17 cellular contexts compared by ENCODE assay signal in genomic region chr5:145921211-145921610, GRCh38. TPM values are rescaled to one million over a fixed set of nuclear protein-coding genes. Genes with fewer than 3 reads are reported as not detected.
DNase-seq lines count a peak whose midpoint lies in the region; ATAC-seq and TF ChIP-seq lines count a peak whose summit lies in the region.
"Had no signal": no experiment of that assay in that cellular context is flagged by ENCODE, and none has a peak within 500 bp of the region (broad histone marks: within the 10 kb centered on the region; RNA-seq: fewer than 3 reads in every experiment).

No MANE protein-coding gene starts in this region.

- H3K4me1 Mint-ChIP-seq in type B pancreatic cell (ENCODE audit: unreplicated experiment), result peaks cover 16% of the 10 kb centered on the region
- peaks cover 5% of the 10 kb centered on the region for H3K4me1 Mint-ChIP-seq in activated CD4-positive, alpha-beta T cell treated with anti-CD3 and anti-CD28 coated beads for 36 hours
- H3K4me1 Mint-ChIP-seq: CD8-positive, alpha-beta memory T cell had no signal

- H3K27ac Mint-ChIP-seq in type B pancreatic cell, result no peak overlapping the region
- no peak overlapping the region for H3K27ac Mint-ChIP-seq in activated CD4-positive, alpha-beta T cell treated with anti-CD3 and anti-CD28 coated beads for 36 hours
- H3K27ac Mint-ChIP-seq: CD8-positive, alpha-beta memory T cell had no signal

- no peaks in the 10 kb centered on the region for H3K27me3 Mint-ChIP-seq in type B pancreatic cell
- peaks cover 2% of the 10 kb centered on the region for H3K27me3 Mint-ChIP-seq in activated CD4-positive, alpha-beta T cell treated with anti-CD3 and anti-CD28 coated beads for 36 hours
- H3K27me3 Mint-ChIP-seq: CD8-positive, alpha-beta memory T cell had no signal

- POLR2A ChIA-PET in activated CD4-positive, alpha-beta T cell treated with anti-CD3 and anti-CD28 coated beads for 36 hours (lab: Charles Lee), result no interaction called here

- no peaks in the 10 kb centered on the region for H3K36me3 Mint-ChIP-seq in type B pancreatic cell
- H3K36me3 Mint-ChIP-seq in activated CD4-positive, alpha-beta T cell treated with anti-CD3 and anti-CD28 coated beads for 36 hours (ENCODE audit: low read depth), result no peaks in the 10 kb centered on the region
- H3K36me3 Mint-ChIP-seq: CD8-positive, alpha-beta memory T cell had no signal

- CTCF ChIA-PET in activated CD4-positive, alpha-beta T cell treated with anti-CD3 and anti-CD28 coated beads for 36 hours (lab: Charles Lee), result no interaction called here

- no peaks in the 10 kb centered on the region for H3K9me3 Mint-ChIP-seq in type B pancreatic cell
- H3K9me3 Mint-ChIP-seq in activated CD4-positive, alpha-beta T cell treated with anti-CD3 and anti-CD28 coated beads for 36 hours (ENCODE audit: low read depth), result no peaks in the 10 kb centered on the region
- H3K9me3 Mint-ChIP-seq: CD8-positive, alpha-beta memory T cell had no signal

- intact Hi-C loops in activated CD4-positive, alpha-beta T cell treated with anti-CD3 and anti-CD28 coated beads for 36 hours (cut with DNase I, micrococcal nuclease), result no loop called here

- H3K4me3 Mint-ChIP-seq in type B pancreatic cell, result no peak overlapping the region
- H3K4me3 Mint-ChIP-seq in activated CD4-positive, alpha-beta T cell treated with anti-CD3 and anti-CD28 coated beads for 36 hours, result no peak overlapping the region
- H3K4me3 Mint-ChIP-seq: CD8-positive, alpha-beta memory T cell had no signal

- peak; percentile 1 for TF ChIP-seq CTCF in type B pancreatic cell (conservative IDR thresholded peaks at IDR 0.05)

- ATAC-seq in activated CD4-positive, alpha-beta T cell treated with anti-CD3 and anti-CD28 coated beads for 36 hours, result no peak
- ATAC-seq: HepG2 had no signal

- peak overlapping the region; percentile 87 for H3K27ac ChIP-seq in epithelial cell of prostate

- DNase-seq in HPDE6-E6E7 (ENCODE audit: extremely low spot score) (peak; percentile 48), RPMI7951 (ENCODE audit: low read depth) (peak; percentile 73), epithelial cell of prostate (ENCODE audit: low read depth, low spot score) (peak; percentile 88), type B pancreatic cell (ENCODE audit: extremely low spot score, unreplicated experiment) (no peak), COR-L47 (lab: John Stamatoyannopoulos, UW) (no peak), SW480 (ENCODE audit: low spot score) (no peak)
- no peak for DNase-seq in activated CD4-positive, alpha-beta T cell treated with anti-CD3 and anti-CD28 coated beads for 36 hours
- DNase-seq: CD8-positive, alpha-beta memory T cell; DMS 273 treated with DMSO at 0.1 percent for 48 hours; NCI-H187 treated with DMSO at 0.1 percent for 48 hours; NCI-H524 treated with DMSO at 0.1 percent for 48 hours; NK-92 treated with Interleukin-12 subunit alpha and Interleukin-12 subunit beta, amount 100 ng/mL, for 24 hours; OCI-M1; Right ventricle myocardium superior; SK-N-SH had no signal

RNA-seq across cellular contexts. Expression of gene SH3RF2, which starts 15.2 kb away (rescaled TPM):
- total RNA-seq in RPMI7951 (2014; rRNA removed; shearing (Covaris generic)), result 6.8 and 7.9 TPM in 2 replicates
- 11.2 and 20.8 TPM in 2 replicates for total RNA-seq in type B pancreatic cell (ENCODE audit: low replicate concordance)
- under 1 TPM; 0.43 to 0.63 TPM for total RNA-seq in activated CD4-positive, alpha-beta T cell treated with anti-CD3 and anti-CD28 coated beads for 36 hours

RNA-seq across cellular contexts. Expression of gene GRXCR2, which starts 48.4 kb away (rescaled TPM):
- not detected in 2 replicates for total RNA-seq in RPMI7951 (2014; rRNA removed; shearing (Covaris generic))
- total RNA-seq in type B pancreatic cell (ENCODE audit: low replicate concordance), result 0.24 TPM in 1 of 2 replicates, not detected in the other
- not detected for total RNA-seq in activated CD4-positive, alpha-beta T cell treated with anti-CD3 and anti-CD28 coated beads for 36 hours
- total RNA-seq: CD8-positive, alpha-beta memory T cell; HepG2; T-helper 1 cell treated with Interleukin-12 subunit alpha and Interleukin-12 subunit beta and Interleukin-4 antibody, amounts not matched to agents 30 ng/mL and 1 ng/mL, for 36 hours had no signal

Comparison
In these comparisons a context has a peak if more than half of its experiments do, and no peak if none do; other contexts are left out.
1. DNase-seq: peak in HPDE6-E6E7 (single experiment), RPMI7951 (single experiment) and epithelial cell of prostate (single experiment); none in type B pancreatic cell (single experiment), COR-L47 (single experiment), activated CD4-positive, alpha-beta T cell treated with anti-CD3 and anti-CD28 coated beads for 36 hours (single experiment) and SW480 (single experiment).